In the genomic region with DNA sequence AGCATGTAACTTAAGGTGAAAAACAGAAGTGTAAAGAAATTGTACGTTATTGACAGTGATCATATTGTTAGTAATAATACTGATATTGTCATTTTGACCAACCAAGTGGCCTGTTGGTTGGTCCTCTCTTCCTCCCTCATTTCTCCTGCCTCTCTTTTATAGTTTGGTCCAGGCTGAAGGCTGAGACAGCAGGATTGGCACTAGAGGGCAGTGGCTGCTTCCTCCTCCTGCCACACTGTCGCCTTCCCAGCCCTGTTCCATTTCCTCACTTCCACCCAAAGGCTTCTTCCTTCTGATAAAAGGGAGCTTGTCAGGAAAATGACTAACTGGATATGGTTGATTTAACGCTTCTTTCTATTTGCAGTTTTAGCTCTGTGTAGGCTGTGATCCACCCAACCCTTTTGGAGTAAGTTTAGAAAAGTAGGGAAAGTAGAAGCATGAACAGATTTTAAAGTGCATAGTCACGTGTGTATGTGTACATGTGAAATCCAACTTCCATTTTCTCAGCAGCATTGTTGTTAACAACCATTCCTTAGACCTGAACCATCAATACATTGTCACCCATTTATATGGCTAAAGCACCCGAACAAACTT, we compare ENCODE assay signal across 9 cellular contexts. TPM values are rescaled to one million over a fixed set of nuclear protein-coding genes. Genes with fewer than 3 reads are reported as not detected.
DNase-seq lines count a peak whose midpoint lies in the region; ATAC-seq, FAIRE-seq and TF ChIP-seq lines count a peak whose summit lies in the region.
"Had no signal": no experiment of that assay in that cellular context is flagged by ENCODE, and none has a peak within 500 bp of the region (broad histone marks: within the 10 kb centered on the region; RNA-seq: fewer than 3 reads in every experiment).

No MANE protein-coding gene starts in this region.

- H3K9ac ChIP-seq in H1 (replicated peaks in 1 of 4; ENCODE audit: extremely low read depth in 1 of 4, low read depth in 3 of 4, low read length in 3 of 4) = no peak overlapping the region

- 79% methylated on average over 5 of the region's 5 CpGs; no CpG with 5 or more reads in 1 of the 2 experiments for WGBS in H1 (ENCODE audit: extremely low coverage in 1 of 2, insufficient coverage in 1 of 2, insufficient read length in 1 of 2, insufficient replicate concordance in 2 of 2, low coverage in 1 of 2, low lambda C conversion rate in 2 of 2, missing lambda C conversion rate in 1 of 2), 2 experiments

- peak; percentile 53 to 83 (median 67) for TF ChIP-seq CTCF in H1 (IDR thresholded peaks at IDR 0.05; ENCODE audit: control extremely low read depth in 1 of 3, insufficient read depth in 1 of 3, low read depth in 1 of 3, low read length in 3 of 3)

- POLR2A ChIA-PET in H1 (lab: Charles Lee; ENCODE audit: partially characterized antibody) = interaction anchor here (1.0 to 1.2 kb wide), 2 partner anchors 19 to 36 kb away, joined by 3 read pairs; partner anchors contain the start of genes MRPS27 and PTCD2

- H3K27ac ChIP-seq in H1 (ENCODE audit: low read depth, low read length) = no peak overlapping the region
- H3K27ac ChIP-seq: epithelial cell of prostate had no signal

- no peak for TF ChIP-seq EP300 in H1 (IDR thresholded peaks at IDR 0.05; ENCODE audit: borderline replicate concordance in 1 of 2, low read depth in 2 of 2, low read length in 2 of 2)

- H4K91ac ChIP-seq in H1 (replicated peaks; ENCODE audit: insufficient read length, low read length) = no peak overlapping the region

- no peaks in the 10 kb centered on the region for H3K4me1 ChIP-seq in H1 (replicated peaks in 1 of 4; ENCODE audit: control insufficient read depth in 3 of 4, insufficient read depth in 4 of 4, low read length in 3 of 4)

- no peak overlapping the region for H2BK15ac ChIP-seq in H1 (ENCODE audit: low read length)

- no peak for TF ChIP-seq POLR2A in H1 (IDR thresholded peaks at IDR 0.05; ENCODE audit: control extremely low read depth in 1 of 2, low read depth in 2 of 2, low read length in 2 of 2)

- H2AK5ac ChIP-seq in H1 (ENCODE audit: low read depth, low read length) = no peak overlapping the region

- DNase-seq in EH (ENCODE audit: low read depth) (peak; percentile 69), NCI-H226 (peak; percentile 49), H1 (ENCODE audit: low read depth in 1 of 2, low spot score in 2 of 2) (no peak), myocyte (ENCODE audit: low read depth) (peak; percentile 75), epidermal melanocyte (ENCODE audit: insufficient read length, low spot score) (no peak)
- DNase-seq in activated naive CD4-positive, alpha-beta T cell treated with Interleukin-2 at 50 U/mL for 16 hours = no peak

- no peak overlapping the region for H2AFZ ChIP-seq in H1 (ENCODE audit: low read length)

- H4K5ac ChIP-seq in H1 (ENCODE audit: insufficient read length, low read depth, low read length) = no peak overlapping the region

- no peaks in the 10 kb centered on the region for H4K20me1 ChIP-seq in H1 (replicated peaks in 1 of 2; ENCODE audit: control insufficient read depth in 1 of 2, insufficient read depth in 2 of 2, low read length in 2 of 2)

- H3K23ac ChIP-seq in H1 (ENCODE audit: insufficient read length) = no peak overlapping the region

- no peak overlapping the region for H2BK12ac ChIP-seq in H1 (ENCODE audit: low read depth, low read length)

- H2BK20ac ChIP-seq in H1 (ENCODE audit: low read length) = no peak overlapping the region

- H3K4me3 ChIP-seq in H1 (ENCODE audit: extremely low read depth in 1 of 4, insufficient read depth in 2 of 4, low read depth in 3 of 4, low read length in 4 of 4) = no peak overlapping the region

- H3K36me3 ChIP-seq in H1 (ENCODE audit: control insufficient read depth in 2 of 4, insufficient read depth in 4 of 4, low read length in 3 of 4) = peaks cover 0 to 10% (median 5%) of the 10 kb centered on the region in 4 experiments; a peak in 4 of 8 replicates

- H3K9me3 ChIP-seq in H1 (ENCODE audit: insufficient read depth in 2 of 2, low read depth in 1 of 2, low read length in 1 of 2) = no peaks in the 10 kb centered on the region

- no peak overlapping the region for H2BK5ac ChIP-seq in H1 (ENCODE audit: low read depth, low read length)

- peak; percentile 79 for FAIRE-seq in H1 (lab: Jason Lieb, UNC)

- no peak overlapping the region for H3K14ac ChIP-seq in H1 (ENCODE audit: insufficient read length)

- H3K4ac ChIP-seq in H1 (replicated peaks; ENCODE audit: insufficient read length, low read depth, low read length) = no peak overlapping the region

- no peak overlapping the region for H3K56ac ChIP-seq in H1 (replicated peaks; ENCODE audit: insufficient read length, low read depth, low read length)

- TF ChIP-seq RAD21 in H1 (IDR thresholded peaks at IDR 0.05 in 1 of 2, conservative IDR thresholded peaks at IDR 0.05 in 1 of 2; ENCODE audit: low read depth in 2 of 2, low read length in 2 of 2) = peak; percentile 75 to 82

- H3K18ac ChIP-seq in H1 (ENCODE audit: extremely low read depth, low read length) = no peak overlapping the region

- no peaks in the 10 kb centered on the region for H3K23me2 ChIP-seq in H1 (ENCODE audit: low read depth, low read length)

- no peak for ATAC-seq in GM19351 (IDR thresholded peaks at IDR 0.05; ENCODE audit: unreplicated experiment)
- ATAC-seq in HG02840 (IDR thresholded peaks at IDR 0.05; ENCODE audit: low FRiP score, unreplicated experiment) = no peak

- no peaks in the 10 kb centered on the region for H3K79me1 ChIP-seq in H1 (ENCODE audit: low read depth, low read length)

- no peak overlapping the region for H2BK120ac ChIP-seq in H1 (replicated peaks; ENCODE audit: low read depth, low read length)

- H3K27me3 ChIP-seq in H1 (replicated peaks in 1 of 4; ENCODE audit: control insufficient read depth in 3 of 4, extremely low read depth in 1 of 4, insufficient read depth in 3 of 4, low read length in 3 of 4) = no peaks in the 10 kb centered on the region

- no peak overlapping the region for H3K4me2 ChIP-seq in H1 (ENCODE audit: insufficient read depth in 1 of 2, low read depth in 2 of 2, low read length in 2 of 2)

- CTCF ChIA-PET in H1 (lab: Charles Lee; ENCODE audit: partially characterized antibody) = interaction anchor here (0.6 to 5.2 kb wide), 23 partner anchors 10 to 200 kb away, joined by 3 to 38 read pairs (median 3); no protein-coding TSS in a partner anchor

- H4K8ac ChIP-seq in H1 (ENCODE audit: extremely low read depth, insufficient read depth, low read length) = no peak overlapping the region

- no peaks in the 10 kb centered on the region for H3K79me2 ChIP-seq in H1 (ENCODE audit: control insufficient read depth in 1 of 2, insufficient read depth in 2 of 2, low read length in 2 of 2)

TF ChIP-seq in H1, 55 proteins besides CTCF, POLR2A, EP300 and RAD21 (continues in another document):
- TF ChIP-seq TAF7 (optimal IDR thresholded peaks at IDR 0.05; ENCODE audit: borderline replicate concordance, low read depth, low read length) (no peak), CREB1 (IDR thresholded peaks at IDR 0.05) (no peak), POLR2AphosphoS5 (IDR thresholded peaks at IDR 0.05; ENCODE audit: low read depth, low read length) (no peak), RFX5 (IDR thresholded peaks at IDR 0.05; ENCODE audit: borderline replicate concordance, low read depth, low read length) (no peak), BACH1 (IDR thresholded peaks at IDR 0.05; ENCODE audit: low read length) (no peak), SIX5 (IDR thresholded peaks at IDR 0.05; ENCODE audit: low read depth, low read length) (no peak), CHD2 (IDR thresholded peaks at IDR 0.05; ENCODE audit: low read length) (no peak), RBBP5 (IDR thresholded peaks at IDR 0.05; ENCODE audit: borderline replicate concordance, low read depth, low read length) (no peak), ATF3 (IDR thresholded peaks at IDR 0.05; ENCODE audit: insufficient read depth, low read depth, low read length) (no peak), TCF12 (IDR thresholded peaks at IDR 0.05; ENCODE audit: low read depth, low read length) (no peak), GTF2F1 (IDR thresholded peaks at IDR 0.05; ENCODE audit: borderline replicate concordance, low read depth, low read length) (no peak), EGR1 (IDR thresholded peaks at IDR 0.05; ENCODE audit: borderline replicate concordance, low read depth, low read length) (no peak), JUN (IDR thresholded peaks at IDR 0.05; ENCODE audit: low read depth, low read length) (no peak)

RNA-seq across cellular contexts. Expression of gene PTCD2, which starts 35.6 kb away (rescaled TPM):
- 12.6 and 15.4 TPM in 2 replicates for total RNA-seq in H1 (2021; fragmentation: NEBNext Ultra II Directional; extraction: Animal tissue kit (Norgen Biotek cat#: 25700))
- polyA plus RNA-seq in H1 (2011; rRNA removed) = 5.6 and 7.3 TPM in 2 replicates
- polyA plus RNA-seq in H1 (2011; cell fraction: cytosol; rRNA removed) = 8.7 TPM
- polyA plus RNA-seq in H1 (2011; cell fraction: nucleus; rRNA removed) = 8.9 TPM
- polyA plus RNA-seq in H1 (2012, experiment 1 of 2) = 7.8 to 12.1 TPM (median 8.4 TPM) in 4 replicates
- polyA plus RNA-seq in H1 (2012, experiment 2 of 2) = 0.98 TPM
- polyA plus RNA-seq in H1 (2013, experiment 1 of 2) = 7.3 TPM
- polyA plus RNA-seq in H1 (2013, experiment 2 of 2) = 7.7 TPM
- polyA minus RNA-seq in H1 (2011; rRNA and poly(A)+ RNA removed) = 14.9 and 15.8 TPM in 2 replicates
- polyA minus RNA-seq in H1 (2011; cell fraction: cytosol; rRNA and poly(A)+ RNA removed) = 4.4 TPM
- polyA minus RNA-seq in H1 (2011; cell fraction: nucleus; rRNA and poly(A)+ RNA removed) = 11.9 TPM
- total RNA-seq in myocyte = 17.5 and 34.4 TPM in 2 replicates
- 10.1 TPM for polyA plus RNA-seq in myocyte (2012)

RNA-seq across cellular contexts. Expression of gene MRPS27, which starts 35.8 kb away (rescaled TPM):
- 102 and 105 TPM in 2 replicates for total RNA-seq in H1 (2021; fragmentation: NEBNext Ultra II Directional; extraction: Animal tissue kit (Norgen Biotek cat#: 25700))
- 86.1 and 93.2 TPM in 2 replicates for polyA plus RNA-seq in H1 (2011; rRNA removed)
- 84.5 TPM for polyA plus RNA-seq in H1 (2011; cell fraction: cytosol; rRNA removed)
- 97.6 TPM for polyA plus RNA-seq in H1 (2011; cell fraction: nucleus; rRNA removed)
- polyA plus RNA-seq in H1 (2012, experiment 1 of 2) = 67.4 to 94.2 TPM (median 74.5 TPM) in 4 replicates
- polyA plus RNA-seq in H1 (2012, experiment 2 of 2) = 37.0 TPM
- polyA plus RNA-seq in H1 (2013, experiment 1 of 2) = 63.1 TPM
- polyA plus RNA-seq in H1 (2013, experiment 2 of 2) = 62.8 TPM
- 122 and 149 TPM in 2 replicates for polyA minus RNA-seq in H1 (2011; rRNA and poly(A)+ RNA removed)
- polyA minus RNA-seq in H1 (2011; cell fraction: cytosol; rRNA and poly(A)+ RNA removed) = 101 TPM
- 92.5 TPM for polyA minus RNA-seq in H1 (2011; cell fraction: nucleus; rRNA and poly(A)+ RNA removed)
- 71.3 and 71.7 TPM in 2 replicates for total RNA-seq in myocyte
- polyA plus RNA-seq in myocyte (2012) = 38.9 TPM

Comparison
In these comparisons a context has a peak if more than half of its experiments do, and no peak if none do; other contexts are left out.
1. DNase-seq: peak in EH (single experiment), NCI-H226 (single experiment) and myocyte (single experiment); none in H1 (0 of 2), epidermal melanocyte (single experiment) and activated naive CD4-positive, alpha-beta T cell treated with Interleukin-2 at 50 U/mL for 16 hours (single experiment).